11 cellular contexts compared by ENCODE assay signal in genomic region chr5:157245477-157245876, GRCh38. TPM values are rescaled to one million over a fixed set of nuclear protein-coding genes. Genes with fewer than 3 reads are reported as not detected.
DNase-seq lines count a peak whose midpoint lies in the region; ATAC-seq and TF ChIP-seq lines count a peak whose summit lies in the region.
"Had no signal": no experiment of that assay in that cellular context is flagged by ENCODE, and none has a peak within 500 bp of the region (broad histone marks: within the 10 kb centered on the region; RNA-seq: fewer than 3 reads in every experiment).

No MANE protein-coding gene starts in this region.

- no peak overlapping the region for H2BK120ac ChIP-seq in IMR-90 (ENCODE audit: low read depth, low read length)

- no peak overlapping the region for H3K4me2 ChIP-seq in IMR-90 (ENCODE audit: low read depth, low read length)

- BruUV-seq in IMR-90 (replicated peaks; lab: Mats Ljungman, UMichigan), result no TSS peak

- no peak overlapping the region for H3K23ac ChIP-seq in IMR-90 (ENCODE audit: low read depth, low read length)

- H3K9me1 ChIP-seq in IMR-90 (ENCODE audit: insufficient read depth, low read length), result no peaks in the 10 kb centered on the region

- no peak overlapping the region for H2BK5ac ChIP-seq in IMR-90 (ENCODE audit: low read depth, low read length, poor library complexity, severe bottlenecking)

- H3K27me3 ChIP-seq in IMR-90 (ENCODE audit: control insufficient read depth, insufficient read depth, low read length), result peaks cover 2% of the 10 kb centered on the region
- peaks cover 7% of the 10 kb centered on the region for H3K27me3 ChIP-seq in BE2C
- H3K27me3 ChIP-seq in gastroesophageal sphincter, result no peaks in the 10 kb centered on the region

- in situ Hi-C loops in IMR-90 (cut with MboI; ENCODE audit: low sequenced_read_pairs), result no loop called here

- H3K4ac ChIP-seq in IMR-90 (ENCODE audit: low read depth, low read length), result no peak overlapping the region

- no peak overlapping the region for H3K56ac ChIP-seq in IMR-90 (ENCODE audit: extremely low read depth, insufficient read depth, low read length)

- no peaks in the 10 kb centered on the region for H3K9me3 ChIP-seq in IMR-90 (ENCODE audit: control insufficient read depth, insufficient read depth, low read length)
- H3K9me3 ChIP-seq in mesodermal cell (ENCODE audit: control insufficient read depth, low read length), result no peaks in the 10 kb centered on the region
- no peaks in the 10 kb centered on the region; the same call in 1 of the 2 replicates for H3K9me3 ChIP-seq in BE2C
- no peaks in the 10 kb centered on the region for H3K9me3 ChIP-seq in gastroesophageal sphincter

- intact Hi-C loops in IMR-90 (cut with micrococcal nuclease), result no loop called here

- TF ChIP-seq POLR2A in IMR-90 (IDR thresholded peaks at IDR 0.05; ENCODE audit: low read depth, low read length) (no peak), gastroesophageal sphincter (IDR thresholded peaks at IDR 0.05) (no peak)

- WGBS in IMR-90 (ENCODE audit: extremely low coverage in 2 of 2, insufficient read length in 1 of 2), 2 experiments, result no CpG with 5 or more reads among the region's 4 CpGs
- WGBS in mesodermal cell (ENCODE audit: insufficient coverage in 2 of 2), 2 experiments, result 41 to 58% methylated on average over 2 to 3 of the region's 4 CpGs
- 39 to 49% methylated on average over 2 of the region's 4 CpGs for whole genome bisulfite sequencing in gastroesophageal sphincter (ENCODE audit: low coverage in 1 of 2), 2 donors

- H3K79me1 ChIP-seq in IMR-90 (ENCODE audit: low read depth in 1 of 2, low read length in 2 of 2), result no peaks in the 10 kb centered on the region

- ATAC-seq in IMR-90 (ENCODE audit: low read depth) (no peak), gastroesophageal sphincter (no peak)
- no peak for ATAC-seq in activated naive CD8-positive, alpha-beta T cell treated with anti-CD3 and anti-CD28 coated beads, Interleukin-2, amount 50 U/mL, for 24 hours

- TF ChIP-seq EP300 in gastroesophageal sphincter (IDR thresholded peaks at IDR 0.05), result no peak

- TF ChIP-seq CTCF in IMR-90 (conservative IDR thresholded peaks at IDR 0.05; ENCODE audit: low read depth, low read length) (no peak), BE2C (IDR thresholded peaks at IDR 0.05; ENCODE audit: low read depth, low read length) (no peak), gastroesophageal sphincter (IDR thresholded peaks at IDR 0.05) (no peak)

- H3K27ac Mint-ChIP-seq in activated naive CD8-positive, alpha-beta T cell treated with anti-CD3 and anti-CD28 coated beads, Interleukin-2, amount 50 U/mL, for 24 hours, result peak overlapping the region; percentile 92
- H3K27ac Mint-ChIP-seq: naive B cell had no signal

- no peak overlapping the region for H3K9ac ChIP-seq in IMR-90 (ENCODE audit: low read depth, low read length)

- H3K4me3 Mint-ChIP-seq in activated naive CD8-positive, alpha-beta T cell treated with anti-CD3 and anti-CD28 coated beads, Interleukin-2, amount 50 U/mL, for 24 hours, result no peak overlapping the region
- H3K4me3 Mint-ChIP-seq: naive B cell had no signal

- H4K8ac ChIP-seq in IMR-90 (ENCODE audit: low read depth in 2 of 2, low read length in 2 of 2), result no peak overlapping the region

- H3K36me3 Mint-ChIP-seq in activated naive CD8-positive, alpha-beta T cell treated with anti-CD3 and anti-CD28 coated beads, Interleukin-2, amount 50 U/mL, for 24 hours (ENCODE audit: low read depth), result peaks cover 94% of the 10 kb centered on the region
- H3K36me3 Mint-ChIP-seq: naive B cell had no signal

- H2BK20ac ChIP-seq in IMR-90 (ENCODE audit: low read depth, low read length), result no peak overlapping the region

- peaks cover 87% of the 10 kb centered on the region for H3K4me1 Mint-ChIP-seq in activated naive CD8-positive, alpha-beta T cell treated with anti-CD3 and anti-CD28 coated beads, Interleukin-2, amount 50 U/mL, for 24 hours

- H3K4me3 ChIP-seq in IMR-90 (ENCODE audit: insufficient read depth, low read depth, low read length), result no peak overlapping the region
- no peak overlapping the region for H3K4me3 ChIP-seq in mesodermal cell (ENCODE audit: extremely low read depth, insufficient read depth, low read length, poor library complexity, severe bottlenecking)
- H3K4me3 ChIP-seq in BE2C (ENCODE audit: low read depth, low read length), result no peak overlapping the region
- H3K4me3 ChIP-seq in gastroesophageal sphincter, result no peak overlapping the region

- dilution Hi-C loops in IMR-90 (cut with HindIII; ENCODE audit: low sequenced_read_pairs, unreplicated experiment), result no loop called here

- no peak overlapping the region for H3K14ac ChIP-seq in IMR-90 (replicated peaks; ENCODE audit: low read depth, low read length)

- H4K20me1 ChIP-seq in IMR-90 (ENCODE audit: insufficient read depth, low read length), result no peaks in the 10 kb centered on the region

- no peaks in the 10 kb centered on the region for H3K27me3 Mint-ChIP-seq in activated naive CD8-positive, alpha-beta T cell treated with anti-CD3 and anti-CD28 coated beads, Interleukin-2, amount 50 U/mL, for 24 hours
- H3K27me3 Mint-ChIP-seq: naive B cell had no signal

- H4K91ac ChIP-seq in IMR-90 (ENCODE audit: insufficient read depth, low read depth, low read length), result no peak overlapping the region

- H3K36me3 ChIP-seq in IMR-90 (ENCODE audit: control insufficient read depth, insufficient read depth, low read length) (no peaks in the 10 kb centered on the region), mesodermal cell (ENCODE audit: control insufficient read depth, insufficient read depth, low read length) (no peaks in the 10 kb centered on the region), BE2C (no peaks in the 10 kb centered on the region), gastroesophageal sphincter (no peaks in the 10 kb centered on the region)

- H3K9me3 Mint-ChIP-seq in activated naive CD8-positive, alpha-beta T cell treated with anti-CD3 and anti-CD28 coated beads, Interleukin-2, amount 50 U/mL, for 24 hours, result no peaks in the 10 kb centered on the region
- H3K9me3 Mint-ChIP-seq: naive B cell had no signal

- DNase-seq in NCI-H2227 (lab: John Stamatoyannopoulos, UW; ENCODE audit: unreplicated experiment) (peak; percentile 6), NCI-H2227 treated with DMSO at 0.1 percent for 48 hours (lab: John Stamatoyannopoulos, UW) (no peak), IMR-90 (no peak), BE2C (no peak), NK-92 (lab: John Stamatoyannopoulos, UW; ENCODE audit: unreplicated experiment) (no peak)
- DNase-seq in activated naive CD8-positive, alpha-beta T cell treated with anti-CD3 and anti-CD28 coated beads, Interleukin-2, amount 50 U/mL, for 24 hours, result no peak
- DNase-seq: 8988T, naive B cell, NCI-H1105 treated with DMSO at 0.1 percent for 48 hours had no signal

- TF ChIP-seq RAD21 in IMR-90 (IDR thresholded peaks at IDR 0.05; ENCODE audit: low read length), result no peak

- no peak overlapping the region for H2AFZ ChIP-seq in IMR-90 (replicated peaks; ENCODE audit: low read length, poor library complexity)

- H2BK15ac ChIP-seq in IMR-90 (ENCODE audit: low read depth, low read length), result no peak overlapping the region

- POLR2A ChIA-PET in IMR-90 (lab: Charles Lee; ENCODE audit: unreplicated experiment), result no interaction called here

- no peak overlapping the region for H2AK9ac ChIP-seq in IMR-90 (replicated peaks; ENCODE audit: low read depth, low read length, poor library complexity)

- H2AK5ac ChIP-seq in IMR-90 (ENCODE audit: low read depth, low read length), result no peak overlapping the region

- no peaks in the 10 kb centered on the region for H3K4me1 ChIP-seq in IMR-90 (ENCODE audit: control insufficient read depth, insufficient read depth, low read length)
- H3K4me1 ChIP-seq in mesodermal cell (ENCODE audit: control insufficient read depth, insufficient read depth, low read length, poor library complexity, severe bottlenecking), result peaks cover 8% of the 10 kb centered on the region
- H3K4me1 ChIP-seq in BE2C, result no peaks in the 10 kb centered on the region
- no peaks in the 10 kb centered on the region for H3K4me1 ChIP-seq in gastroesophageal sphincter

- H4K5ac ChIP-seq in IMR-90 (ENCODE audit: low read depth, low read length), result no peak overlapping the region

- CTCF ChIA-PET in IMR-90 (lab: Yijun Ruan, JAX), result interaction anchor here (0.6 kb wide), 1 partner anchor 223 kb away, joined by 3 read pairs; no protein-coding TSS in a partner anchor

- H3K27ac ChIP-seq in IMR-90 (ENCODE audit: insufficient read depth, low read length) (no peak overlapping the region), mesodermal cell (ENCODE audit: low read depth, low read length, severe bottlenecking) (peak overlapping the region; percentile 20), gastroesophageal sphincter (no peak overlapping the region)

- H3K18ac ChIP-seq in IMR-90 (ENCODE audit: low read depth, low read length), result no peak overlapping the region

TF ChIP-seq in IMR-90, 13 proteins besides CTCF, POLR2A, EP300 and RAD21:
- TF ChIP-seq RFX5 (IDR thresholded peaks at IDR 0.05; ENCODE audit: low read depth, low read length) (peak; percentile 36; the same call in 1 of the 2 replicates), NFE2L2 (IDR thresholded peaks at IDR 0.05; ENCODE audit: low read depth, low read length) (no peak), FOS (IDR thresholded peaks at IDR 0.05; ENCODE audit: low read depth, low read length) (peak; percentile 65)

RNA-seq across cellular contexts. Expression of gene CYFIP2, which starts 20.4 kb away (rescaled TPM):
- total RNA-seq in IMR-90 (2012; rRNA removed) (11.7 and 13.4 TPM in 2 replicates), gastroesophageal sphincter (10 to 100 TPM; 13.7 to 50.6 (median 23.1) TPM)
- polyA plus RNA-seq in IMR-90 (2012; rRNA removed), result 6.7 and 6.8 TPM in 2 replicates
- 5.7 and 7.9 TPM in 2 replicates for polyA plus RNA-seq in IMR-90 (2012; cell fraction: cytosol; rRNA removed)
- polyA plus RNA-seq in IMR-90 (2012; cell fraction: nucleus; rRNA removed; ENCODE audit: low replicate concordance), result 8.1 and 10.4 TPM in 2 replicates
- polyA plus RNA-seq in mesodermal cell (2013, experiment 1 of 2), result 47.4 TPM
- polyA plus RNA-seq in mesodermal cell (2013, experiment 2 of 2), result 37.2 TPM
- polyA plus RNA-seq in BE2C (2012; ENCODE audit: insufficient read depth, insufficient read length, low read depth), result 18.2 TPM
